In the genomic region with DNA sequence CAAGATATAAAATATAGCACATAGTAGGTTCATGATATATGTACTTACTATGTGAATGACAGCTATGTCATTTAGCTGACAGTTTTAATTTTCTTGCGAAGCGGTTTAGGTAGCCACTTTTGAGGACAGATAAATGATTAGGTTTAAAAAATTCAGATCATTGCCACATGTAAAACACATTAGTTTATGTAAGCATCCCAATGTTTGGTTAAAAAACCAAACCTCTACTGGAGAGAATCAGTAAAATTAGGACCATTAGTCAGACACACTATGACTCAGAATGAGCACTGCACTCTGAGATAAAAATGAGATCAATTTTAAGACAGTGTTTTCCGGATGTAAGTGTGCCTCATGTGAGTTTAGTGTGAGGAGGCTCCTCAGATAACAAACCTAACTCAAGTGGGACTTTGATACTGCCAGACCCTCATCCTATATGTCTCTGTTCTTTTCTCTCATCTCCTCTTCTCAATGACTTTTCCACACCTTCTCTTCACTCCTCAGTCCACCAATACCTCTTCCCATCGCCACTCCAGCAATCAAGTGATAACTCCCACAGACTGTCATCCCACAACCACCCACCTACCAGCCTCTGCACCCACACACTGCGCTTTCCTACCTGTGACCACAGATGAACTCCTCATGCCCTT, we compare ENCODE assay signal across 1 cellular context.
TF ChIP-seq lines count a peak whose summit lies in the region.

No MANE protein-coding gene starts in this region.

TF ChIP-seq in H1, 55 proteins besides CTCF, POLR2A, EP300 and RAD21:
- TF ChIP-seq CEBPB (IDR thresholded peaks at IDR 0.05; ENCODE audit: low read depth, low read length): no peak
- TF ChIP-seq GABPA (IDR thresholded peaks at IDR 0.05; ENCODE audit: borderline replicate concordance, insufficient read depth, low read length): no peak
- no peak for TF ChIP-seq HDAC2 (IDR thresholded peaks at IDR 0.05; ENCODE audit: borderline replicate concordance in 1 of 2, low read depth in 2 of 2, low read length in 2 of 2)
- no peak for TF ChIP-seq MAFK (IDR thresholded peaks at IDR 0.05; ENCODE audit: low read depth, low read length)
- no peak for TF ChIP-seq CREB1 (IDR thresholded peaks at IDR 0.05)
- no peak for TF ChIP-seq KDM5A (IDR thresholded peaks at IDR 0.05; ENCODE audit: low read length)
- TF ChIP-seq EZH2 (IDR thresholded peaks at IDR 0.05; ENCODE audit: low read depth, low read length, severe bottlenecking): no peak
- TF ChIP-seq CBX8 (IDR thresholded peaks at IDR 0.05; ENCODE audit: borderline replicate concordance, low read depth, low read length): no peak
- TF ChIP-seq TEAD4 (IDR thresholded peaks at IDR 0.05; ENCODE audit: low read depth, low read length): no peak
- no peak for TF ChIP-seq TAF1 (IDR thresholded peaks at IDR 0.05; ENCODE audit: low read depth, low read length)
- TF ChIP-seq, protein P1, sequence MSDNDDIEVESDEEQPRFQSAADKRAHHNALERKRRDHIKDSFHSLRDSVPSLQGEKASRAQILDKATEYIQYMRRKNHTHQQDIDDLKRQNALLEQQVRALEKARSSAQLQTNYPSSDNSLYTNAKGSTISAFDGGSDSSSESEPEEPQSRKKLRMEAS (IDR thresholded peaks at IDR 0.05): no peak
- TF ChIP-seq TCF12 (IDR thresholded peaks at IDR 0.05; ENCODE audit: low read depth, low read length): no peak
- TF ChIP-seq SAP30 (IDR thresholded peaks at IDR 0.05; ENCODE audit: insufficient read depth, insufficient replicate concordance, low read length): no peak
- TF ChIP-seq RFX5 (IDR thresholded peaks at IDR 0.05; ENCODE audit: borderline replicate concordance, low read depth, low read length): no peak
- TF ChIP-seq BCL11A (IDR thresholded peaks at IDR 0.05; ENCODE audit: low read depth in 2 of 2, low read length in 2 of 2): no peak
- TF ChIP-seq, protein P2, sequence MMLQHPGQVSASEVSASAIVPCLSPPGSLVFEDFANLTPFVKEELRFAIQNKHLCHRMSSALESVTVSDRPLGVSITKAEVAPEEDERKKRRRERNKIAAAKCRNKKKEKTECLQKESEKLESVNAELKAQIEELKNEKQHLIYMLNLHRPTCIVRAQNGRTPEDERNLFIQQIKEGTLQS (IDR thresholded peaks at IDR 0.05; ENCODE audit: insufficient read depth, low read depth, low read length): no peak
- TF ChIP-seq CHD2 (IDR thresholded peaks at IDR 0.05; ENCODE audit: low read length): no peak
- TF ChIP-seq JUND (IDR thresholded peaks at IDR 0.05; ENCODE audit: low read length): no peak
- no peak for TF ChIP-seq JUN (IDR thresholded peaks at IDR 0.05; ENCODE audit: low read depth, low read length)
- no peak for TF ChIP-seq ZNF274 (IDR thresholded peaks at IDR 0.05; ENCODE audit: borderline replicate concordance, extremely low read depth, low read length)
